1 cellular context compared by ENCODE assay signal in the genomic region with DNA sequence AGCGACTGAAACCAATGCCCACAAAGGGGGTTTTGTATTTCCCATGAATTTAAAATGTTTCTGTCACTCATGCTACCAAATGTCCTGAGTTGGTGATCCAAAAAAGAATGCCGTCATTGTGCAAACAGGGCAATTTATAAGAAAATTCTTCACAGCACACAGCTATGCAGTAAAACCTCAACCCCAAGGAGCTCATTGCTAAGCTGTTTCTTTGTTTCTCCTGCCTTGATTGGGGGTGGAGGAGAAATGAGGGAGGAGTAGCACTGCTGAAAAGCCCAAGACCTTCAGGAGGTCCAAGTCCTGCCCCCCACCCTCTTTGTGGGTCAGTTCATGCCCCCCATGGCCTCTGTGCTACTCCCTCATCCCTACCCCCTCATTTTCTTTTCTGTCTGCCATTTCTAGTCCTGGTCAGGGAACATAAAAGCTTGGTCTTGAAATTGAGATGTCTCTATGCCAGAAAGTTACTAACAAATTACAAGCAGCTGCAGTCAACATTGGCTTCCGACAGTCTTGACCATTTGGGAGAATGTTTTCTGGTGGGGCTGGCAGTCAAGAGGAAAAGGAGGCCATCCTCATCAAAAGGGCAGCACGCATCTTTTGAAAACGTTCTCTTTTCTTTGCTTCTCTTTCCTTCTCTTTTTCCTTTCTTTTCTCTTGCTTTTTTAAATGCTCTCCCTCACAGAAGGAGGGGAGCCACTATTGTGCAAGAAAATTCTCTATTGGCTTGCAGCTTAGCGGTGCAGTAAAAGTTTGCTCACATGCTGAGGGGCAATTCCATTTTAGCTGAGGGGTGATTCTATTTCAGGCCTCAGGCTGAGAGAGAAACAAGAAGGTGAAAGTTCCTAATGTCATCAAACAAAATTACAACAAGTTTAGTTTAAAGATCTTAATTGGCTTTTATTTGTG.
TF ChIP-seq lines count a peak whose summit lies in the region.

No MANE protein-coding gene starts in this region.

TF ChIP-seq in H1, 55 proteins besides CTCF, POLR2A, EP300 and RAD21 (continued from another document):
- TF ChIP-seq, protein P1, sequence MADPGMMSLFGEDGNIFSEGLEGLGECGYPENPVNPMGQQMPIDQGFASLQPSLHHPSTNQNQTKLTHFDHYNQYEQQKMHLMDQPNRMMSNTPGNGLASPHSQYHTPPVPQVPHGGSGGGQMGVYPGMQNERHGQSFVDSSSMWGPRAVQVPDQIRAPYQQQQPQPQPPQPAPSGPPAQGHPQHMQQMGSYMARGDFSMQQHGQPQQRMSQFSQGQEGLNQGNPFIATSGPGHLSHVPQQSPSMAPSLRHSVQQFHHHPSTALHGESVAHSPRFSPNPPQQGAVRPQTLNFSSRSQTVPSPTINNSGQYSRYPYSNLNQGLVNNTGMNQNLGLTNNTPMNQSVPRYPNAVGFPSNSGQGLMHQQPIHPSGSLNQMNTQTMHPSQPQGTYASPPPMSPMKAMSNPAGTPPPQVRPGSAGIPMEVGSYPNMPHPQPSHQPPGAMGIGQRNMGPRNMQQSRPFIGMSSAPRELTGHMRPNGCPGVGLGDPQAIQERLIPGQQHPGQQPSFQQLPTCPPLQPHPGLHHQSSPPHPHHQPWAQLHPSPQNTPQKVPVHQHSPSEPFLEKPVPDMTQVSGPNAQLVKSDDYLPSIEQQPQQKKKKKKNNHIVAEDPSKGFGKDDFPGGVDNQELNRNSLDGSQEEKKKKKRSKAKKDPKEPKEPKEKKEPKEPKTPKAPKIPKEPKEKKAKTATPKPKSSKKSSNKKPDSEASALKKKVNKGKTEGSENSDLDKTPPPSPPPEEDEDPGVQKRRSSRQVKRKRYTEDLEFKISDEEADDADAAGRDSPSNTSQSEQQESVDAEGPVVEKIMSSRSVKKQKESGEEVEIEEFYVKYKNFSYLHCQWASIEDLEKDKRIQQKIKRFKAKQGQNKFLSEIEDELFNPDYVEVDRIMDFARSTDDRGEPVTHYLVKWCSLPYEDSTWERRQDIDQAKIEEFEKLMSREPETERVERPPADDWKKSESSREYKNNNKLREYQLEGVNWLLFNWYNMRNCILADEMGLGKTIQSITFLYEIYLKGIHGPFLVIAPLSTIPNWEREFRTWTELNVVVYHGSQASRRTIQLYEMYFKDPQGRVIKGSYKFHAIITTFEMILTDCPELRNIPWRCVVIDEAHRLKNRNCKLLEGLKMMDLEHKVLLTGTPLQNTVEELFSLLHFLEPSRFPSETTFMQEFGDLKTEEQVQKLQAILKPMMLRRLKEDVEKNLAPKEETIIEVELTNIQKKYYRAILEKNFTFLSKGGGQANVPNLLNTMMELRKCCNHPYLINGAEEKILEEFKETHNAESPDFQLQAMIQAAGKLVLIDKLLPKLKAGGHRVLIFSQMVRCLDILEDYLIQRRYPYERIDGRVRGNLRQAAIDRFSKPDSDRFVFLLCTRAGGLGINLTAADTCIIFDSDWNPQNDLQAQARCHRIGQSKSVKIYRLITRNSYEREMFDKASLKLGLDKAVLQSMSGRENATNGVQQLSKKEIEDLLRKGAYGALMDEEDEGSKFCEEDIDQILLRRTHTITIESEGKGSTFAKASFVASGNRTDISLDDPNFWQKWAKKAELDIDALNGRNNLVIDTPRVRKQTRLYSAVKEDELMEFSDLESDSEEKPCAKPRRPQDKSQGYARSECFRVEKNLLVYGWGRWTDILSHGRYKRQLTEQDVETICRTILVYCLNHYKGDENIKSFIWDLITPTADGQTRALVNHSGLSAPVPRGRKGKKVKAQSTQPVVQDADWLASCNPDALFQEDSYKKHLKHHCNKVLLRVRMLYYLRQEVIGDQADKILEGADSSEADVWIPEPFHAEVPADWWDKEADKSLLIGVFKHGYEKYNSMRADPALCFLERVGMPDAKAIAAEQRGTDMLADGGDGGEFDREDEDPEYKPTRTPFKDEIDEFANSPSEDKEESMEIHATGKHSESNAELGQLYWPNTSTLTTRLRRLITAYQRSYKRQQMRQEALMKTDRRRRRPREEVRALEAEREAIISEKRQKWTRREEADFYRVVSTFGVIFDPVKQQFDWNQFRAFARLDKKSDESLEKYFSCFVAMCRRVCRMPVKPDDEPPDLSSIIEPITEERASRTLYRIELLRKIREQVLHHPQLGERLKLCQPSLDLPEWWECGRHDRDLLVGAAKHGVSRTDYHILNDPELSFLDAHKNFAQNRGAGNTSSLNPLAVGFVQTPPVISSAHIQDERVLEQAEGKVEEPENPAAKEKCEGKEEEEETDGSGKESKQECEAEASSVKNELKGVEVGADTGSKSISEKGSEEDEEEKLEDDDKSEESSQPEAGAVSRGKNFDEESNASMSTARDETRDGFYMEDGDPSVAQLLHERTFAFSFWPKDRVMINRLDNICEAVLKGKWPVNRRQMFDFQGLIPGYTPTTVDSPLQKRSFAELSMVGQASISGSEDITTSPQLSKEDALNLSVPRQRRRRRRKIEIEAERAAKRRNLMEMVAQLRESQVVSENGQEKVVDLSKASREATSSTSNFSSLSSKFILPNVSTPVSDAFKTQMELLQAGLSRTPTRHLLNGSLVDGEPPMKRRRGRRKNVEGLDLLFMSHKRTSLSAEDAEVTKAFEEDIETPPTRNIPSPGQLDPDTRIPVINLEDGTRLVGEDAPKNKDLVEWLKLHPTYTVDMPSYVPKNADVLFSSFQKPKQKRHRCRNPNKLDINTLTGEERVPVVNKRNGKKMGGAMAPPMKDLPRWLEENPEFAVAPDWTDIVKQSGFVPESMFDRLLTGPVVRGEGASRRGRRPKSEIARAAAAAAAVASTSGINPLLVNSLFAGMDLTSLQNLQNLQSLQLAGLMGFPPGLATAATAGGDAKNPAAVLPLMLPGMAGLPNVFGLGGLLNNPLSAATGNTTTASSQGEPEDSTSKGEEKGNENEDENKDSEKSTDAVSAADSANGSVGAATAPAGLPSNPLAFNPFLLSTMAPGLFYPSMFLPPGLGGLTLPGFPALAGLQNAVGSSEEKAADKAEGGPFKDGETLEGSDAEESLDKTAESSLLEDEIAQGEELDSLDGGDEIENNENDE (IDR thresholded peaks at IDR 0.05; ENCODE audit: insufficient replicate concordance, low read length), result peak; percentile 25
- TF ChIP-seq KDM4A (IDR thresholded peaks at IDR 0.05; ENCODE audit: low read depth, low read length, severe bottlenecking), result peak; percentile 23
- TF ChIP-seq ZNF274 (IDR thresholded peaks at IDR 0.05; ENCODE audit: borderline replicate concordance, extremely low read depth, low read length), result no peak
- TF ChIP-seq SP1 (IDR thresholded peaks at IDR 0.05; ENCODE audit: low read depth, low read length), result 0 out of 2 replicates have a peak, but pooled peaks have one; percentile 8
- TF ChIP-seq CEBPB (IDR thresholded peaks at IDR 0.05; ENCODE audit: low read depth, low read length), result peak; percentile 97
TF ChIP-seq in H1: peak in this region for 5.
